Comparison of ENCODE assay signal across 17 cellular contexts in the genomic region with DNA sequence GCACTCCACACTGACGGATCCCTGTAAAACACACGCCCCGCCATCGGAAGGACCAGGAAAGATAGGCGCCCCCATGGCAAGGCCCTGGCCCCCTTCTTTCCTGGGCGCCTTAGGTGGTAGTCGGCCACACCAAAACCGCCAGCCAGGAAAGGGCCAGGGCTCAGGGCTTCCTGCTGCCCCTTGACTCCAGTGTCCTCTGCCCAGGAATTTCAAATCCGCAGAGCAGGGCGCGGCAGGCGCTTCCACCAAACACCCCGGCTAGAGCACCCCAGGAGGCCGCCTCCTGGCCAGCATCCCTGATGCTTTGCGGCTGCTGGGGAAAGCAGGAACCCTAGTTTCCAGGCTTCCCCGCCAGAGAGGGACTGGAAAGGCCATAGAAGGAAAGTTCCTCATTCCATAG. TPM values are rescaled to one million over a fixed set of nuclear protein-coding genes. Genes with fewer than 3 reads are reported as not detected.
A peak's percentile ranks its signal among the peaks of the same experiment; 100 is the strongest.
DNase-seq lines count a peak whose midpoint lies in the region; ATAC-seq and TF ChIP-seq lines count a peak whose summit lies in the region.
"Had no signal": no experiment of that assay in that cellular context is flagged by ENCODE, and none has a peak within 500 bp of the region (broad histone marks: within the 10 kb centered on the region; RNA-seq: fewer than 3 reads in every experiment).

No MANE protein-coding gene starts in this region.

- H3K4me1 ChIP-seq in breast epithelium = no peaks in the 10 kb centered on the region
- no peaks in the 10 kb centered on the region for H3K4me1 ChIP-seq in mammary epithelial cell (ENCODE audit: insufficient read depth, low read length)
- peaks cover 11% of the 10 kb centered on the region for H3K4me1 ChIP-seq in vagina
- H3K4me1 ChIP-seq: BE2C, SJSA1 had no signal

- H4K20me1 ChIP-seq in mammary epithelial cell (ENCODE audit: insufficient read depth, low read length) = no peaks in the 10 kb centered on the region

- no peak overlapping the region for H3K9ac ChIP-seq in mammary epithelial cell (ENCODE audit: insufficient read depth, low read length)

- H3K27ac ChIP-seq in breast epithelium (no peak overlapping the region), mammary epithelial cell (ENCODE audit: insufficient read depth, low read depth, low read length) (no peak overlapping the region), vagina (no peak overlapping the region)
- H3K27ac ChIP-seq: SJSA1 had no signal

- 31% methylated on average over 6 of the region's 16 CpGs for WGBS in mammary epithelial cell (ENCODE audit: low coverage, missing lambda C conversion rate)

- H3K27me3 Mint-ChIP-seq in T-helper 17 cell = peaks cover 34% of the 10 kb centered on the region

- in situ Hi-C loops in mammary epithelial cell (cut with MboI; ENCODE audit: low sequenced_read_pairs in 2 of 2) = loop anchor here in 1 of 2 donors (5.0 kb wide), 1 partner anchor 505 kb away; no protein-coding TSS in a partner anchor

- dilution Hi-C loops in mammary epithelial cell (cut with HindIII; ENCODE audit: low sequenced_read_pairs) = no loop called here

- H3K4me2 ChIP-seq in mammary epithelial cell (ENCODE audit: insufficient read depth, low read depth, low read length) = no peak overlapping the region

- H3K27ac Mint-ChIP-seq in T-helper 17 cell = no peak overlapping the region

- ATAC-seq in HG03025 (IDR thresholded peaks at IDR 0.05; ENCODE audit: low FRiP score, unreplicated experiment) (no peak), T-helper 17 cell (no peak)

- intact Hi-C loops in breast epithelium (cut with DNase I; ENCODE audit: low total_unique reads) (no loop called here), mammary epithelial cell (cut with micrococcal nuclease) (no loop called here), vagina (cut with DNase I) (no loop called here)

- peaks cover 2% of the 10 kb centered on the region for H3K4me1 Mint-ChIP-seq in T-helper 17 cell

- H3K36me3 Mint-ChIP-seq in T-helper 17 cell (ENCODE audit: low read depth) = peaks cover 6% of the 10 kb centered on the region

- no peaks in the 10 kb centered on the region for H3K9me3 ChIP-seq in breast epithelium
- peaks cover 15% of the 10 kb centered on the region for H3K9me3 ChIP-seq in mammary epithelial cell (replicated peaks; ENCODE audit: insufficient read depth, low read length)
- no peaks in the 10 kb centered on the region for H3K9me3 ChIP-seq in vagina
- H3K9me3 ChIP-seq in T-helper 17 cell (ENCODE audit: control insufficient read depth, low read length, poor library complexity, severe bottlenecking) = no peaks in the 10 kb centered on the region
- H3K9me3 ChIP-seq: BE2C, SJSA1 had no signal

- H3K4me3 Mint-ChIP-seq in T-helper 17 cell = no peak overlapping the region

- BruUV-seq in mammary epithelial cell (replicated peaks; lab: Mats Ljungman, UMichigan) = no TSS peak

- H3K36me3 ChIP-seq in breast epithelium (no peaks in the 10 kb centered on the region), mammary epithelial cell (ENCODE audit: insufficient read depth, low read length) (no peaks in the 10 kb centered on the region), vagina (no peaks in the 10 kb centered on the region)
- H3K36me3 ChIP-seq: BE2C, SJSA1 had no signal

- TF ChIP-seq CTCF in breast epithelium (IDR thresholded peaks at IDR 0.05) (no peak), mammary epithelial cell (conservative IDR thresholded peaks at IDR 0.05 in 1 of 2, IDR thresholded peaks at IDR 0.05 in 1 of 2; ENCODE audit: extremely low read depth in 1 of 2, insufficient read depth in 1 of 2, low read depth in 1 of 2, low read length in 2 of 2) (no peak), WI38 (IDR thresholded peaks at IDR 0.05; ENCODE audit: low read depth, low read length) (no peak), vagina (IDR thresholded peaks at IDR 0.05) (no peak)

- CTCF ChIA-PET in mammary epithelial cell (lab: Charles Lee; ENCODE audit: low non-redundant PET) = no interaction called here

- no peak for DNase-seq in breast epithelium (ENCODE audit: low spot score in 2 of 2)
- no peak for DNase-seq in mammary epithelial cell
- DNase-seq in retina = peak; percentile 6
- no peak for DNase-seq in vagina (ENCODE audit: extremely low spot score in 2 of 2)
- no peak for DNase-seq in NCI-H1105 (lab: John Stamatoyannopoulos, UW)
- no peak for DNase-seq in T-helper 17 cell
- DNase-seq: BE2C, Kasumi-1, NCI-H1417 treated with DMSO at 0.1 percent for 48 hours, NCI-H1930, NCI-H345, NCI-H524 treated with DMSO at 0.1 percent for 48 hours, OCI-M1 had no signal

- no peak overlapping the region for H2AFZ ChIP-seq in mammary epithelial cell (ENCODE audit: low read depth, low read length)

- no peak for TF ChIP-seq POLR2A in breast epithelium (IDR thresholded peaks at IDR 0.05)
- no peak for TF ChIP-seq POLR2A in vagina (IDR thresholded peaks at IDR 0.05)

- H3K4me3 ChIP-seq in breast epithelium (peak overlapping the region in 2 of 3 donors; percentile 36 to 52), mammary epithelial cell (replicated peaks in 1 of 3; ENCODE audit: insufficient read depth in 1 of 3, low read depth in 2 of 3, low read length in 3 of 3) (no peak overlapping the region), WI38 (ENCODE audit: low read depth, low read length) (peak overlapping the region; percentile 34), vagina (peak overlapping the region; percentile 28 to 38)
- H3K4me3 ChIP-seq: SJSA1 had no signal

- H3K27me3 ChIP-seq in breast epithelium = peaks cover 5 to 21% of the 10 kb centered on the region in 2 donors
- H3K27me3 ChIP-seq in mammary epithelial cell (ENCODE audit: insufficient read depth, low read length) = peaks cover 4% of the 10 kb centered on the region
- H3K27me3 ChIP-seq in vagina = no peaks in the 10 kb centered on the region
- H3K27me3 ChIP-seq: BE2C, SJSA1 had no signal

- H3K79me2 ChIP-seq in mammary epithelial cell (ENCODE audit: insufficient read depth, low read length) = no peaks in the 10 kb centered on the region

RNA-seq across cellular contexts. Expression of a gene that starts 57.5 kb away (rescaled TPM):
- 1 to 10 TPM; 1.6 to 9.4 (median 3.6) TPM for total RNA-seq in breast epithelium
- total RNA-seq in mammary epithelial cell = 1 to 10 TPM; 2.5 to 4.1 TPM
- polyA plus RNA-seq in mammary epithelial cell = 1.2 TPM
- not detected for polyA minus RNA-seq in mammary epithelial cell
- total RNA-seq in vagina = 2.5 TPM
- total RNA-seq in T-helper 17 cell = 1 to 10 TPM; 2.8 to 3.3 TPM
- total RNA-seq: H1 had no signal
- polyA plus RNA-seq: H1 had no signal

Comparison
In these comparisons a context has a peak if more than half of its experiments do, and no peak if none do; other contexts are left out.
1. H3K4me3 ChIP-seq: peak in breast epithelium (2 of 3), WI38 (single experiment) and vagina (2 of 2); none in mammary epithelial cell (0 of 3).